8 cellular contexts compared by ENCODE assay signal in genomic region chr6:37818536-37819176, GRCh38. TPM values are rescaled to one million over a fixed set of nuclear protein-coding genes. Genes with fewer than 3 reads are reported as not detected.
A peak's percentile ranks its signal among the peaks of the same experiment; 100 is the strongest.
DNase-seq lines count a peak whose midpoint lies in the region; ATAC-seq and TF ChIP-seq lines count a peak whose summit lies in the region.

No MANE protein-coding gene starts in this region.

- no peaks in the 10 kb centered on the region for H3K9me2 ChIP-seq in MM.1S (replicated peaks; ENCODE audit: insufficient read depth, low read length)

- H4K12ac ChIP-seq in trophoblast cell (ENCODE audit: low read depth, low read length), result peak overlapping the region; percentile 86

- H2BK5ac ChIP-seq in trophoblast cell (ENCODE audit: low read depth, low read length, poor library complexity), result peak overlapping the region; percentile 99

- H3F3A ChIP-seq in MM.1S (ENCODE audit: insufficient read depth, low read length), result no peaks in the 10 kb centered on the region

- H4K8ac ChIP-seq in trophoblast cell (ENCODE audit: low read depth, low read length), result peak overlapping the region; percentile 96

- H2AFZ ChIP-seq in MM.1S (ENCODE audit: low read length), result peak overlapping the region; percentile 94
- H2AFZ ChIP-seq in trophoblast cell (ENCODE audit: insufficient read depth, low read length, poor library complexity), result peak overlapping the region; percentile 96

- H3K4ac ChIP-seq in trophoblast cell (ENCODE audit: low read depth, low read length), result peak overlapping the region; percentile 94

- in situ Hi-C loops in HAP-1 (cut with MboI; ENCODE audit: low sequenced_read_pairs), result no loop called here

- ATAC-seq in upper lobe of left lung (ENCODE audit: low FRiP score in 2 of 2), result peak; percentile 94 to 98

- H2AK5ac ChIP-seq in trophoblast cell (ENCODE audit: low read length), result peak overlapping the region; percentile 90

- H3K4me1 ChIP-seq in HAP-1, result peaks cover 43% of the 10 kb centered on the region
- H3K4me1 ChIP-seq in MM.1S (ENCODE audit: low read length), result peaks cover 11% of the 10 kb centered on the region
- H3K4me1 ChIP-seq in SJCRH30, result no peaks in the 10 kb centered on the region; the same call in none of the 2 replicates
- H3K4me1 ChIP-seq in trophoblast cell (ENCODE audit: control insufficient read depth in 1 of 2, insufficient read depth in 2 of 2, low read length in 2 of 2), result peaks cover 7 to 11% of the 10 kb centered on the region in 2 experiments
- H3K4me1 ChIP-seq in upper lobe of left lung, result peaks cover 36 to 42% (median 37%) of the 10 kb centered on the region in 4 donors

- H3K27ac ChIP-seq in MM.1S (ENCODE audit: low read length), result peak overlapping the region; percentile 83
- peak overlapping the region; percentile 97 for H3K27ac ChIP-seq in SJCRH30
- H3K27ac ChIP-seq in trophoblast cell (ENCODE audit: low read depth, low read length), result peak overlapping the region; percentile 97
- H3K27ac ChIP-seq in upper lobe of left lung, result peak overlapping the region; percentile 96 to 99 (median 98)

- H2BK120ac ChIP-seq in trophoblast cell (ENCODE audit: insufficient read depth, low read length, poor library complexity), result peak overlapping the region; percentile 98

- H3K4me3 ChIP-seq in HAP-1 (peak overlapping the region; percentile 94), MM.1S (ENCODE audit: low read length) (peak overlapping the region; percentile 95), SJCRH30 (peak overlapping the region; percentile 100), trophoblast cell (ENCODE audit: low read depth, low read length) (peak overlapping the region; percentile 91), upper lobe of left lung (peak overlapping the region; percentile 74 to 97 (median 88))

- H3K4me2 ChIP-seq in MM.1S (ENCODE audit: low read depth, low read length) (peak overlapping the region; percentile 94), trophoblast cell (ENCODE audit: low read length) (peak overlapping the region; percentile 68)

- no peaks in the 10 kb centered on the region for H3K36me3 ChIP-seq in HAP-1 (replicated peaks)
- H3K36me3 ChIP-seq in MM.1S (replicated peaks; ENCODE audit: insufficient read depth, low read length), result no peaks in the 10 kb centered on the region
- no peaks in the 10 kb centered on the region for H3K36me3 ChIP-seq in SJCRH30
- no peaks in the 10 kb centered on the region for H3K36me3 ChIP-seq in trophoblast cell (ENCODE audit: control insufficient read depth in 1 of 2, insufficient read depth in 2 of 2, low read length in 2 of 2)
- H3K36me3 ChIP-seq in upper lobe of left lung, result no peaks in the 10 kb centered on the region

- H4K20me1 ChIP-seq in MM.1S (ENCODE audit: insufficient read depth, low read length), result no peaks in the 10 kb centered on the region

- H3K79me2 ChIP-seq in MM.1S (ENCODE audit: low read length), result peaks cover 42% of the 10 kb centered on the region
- peaks cover 32% of the 10 kb centered on the region for H3K79me2 ChIP-seq in trophoblast cell (ENCODE audit: control insufficient read depth, insufficient read depth, low read length, poor library complexity)

- no peak overlapping the region for H3K23ac ChIP-seq in trophoblast cell (ENCODE audit: low read length)

- DNase-seq in GM04504 (ENCODE audit: low read depth) (peak; percentile 88), HAP-1 (ENCODE audit: low spot score in 2 of 2) (peak; percentile 94 to 96), MM.1S (peak; percentile 95), SJCRH30 (peak; percentile 97), cardiac septum (ENCODE audit: low spot score) (peak; percentile 99), trophoblast cell (peak; percentile 97), upper lobe of left lung (peak in 1 of 2 donors; percentile 97)
- DNase-seq in activated naive CD8-positive, alpha-beta T cell treated with anti-CD3 and anti-CD28 coated beads, Interleukin-2, amount 50 U/mL, for 16 hours (ENCODE audit: low read depth, low spot score), result peak; percentile 81

- TF ChIP-seq EP300 in upper lobe of left lung (IDR thresholded peaks at IDR 0.05), result peak in 1 of 4 donors; percentile 9

- H2BK12ac ChIP-seq in trophoblast cell (ENCODE audit: low read length), result peak overlapping the region; percentile 73

- intact Hi-C loops in cardiac septum (cut with DNase I), result no loop called here

- peak overlapping the region; percentile 100 for H3K14ac ChIP-seq in trophoblast cell (ENCODE audit: low read length)

- peak overlapping the region; percentile 98 for H4K91ac ChIP-seq in trophoblast cell (ENCODE audit: low read depth, low read length)

- peak overlapping the region; percentile 91 for H3K9ac ChIP-seq in MM.1S (ENCODE audit: low read length)
- H3K9ac ChIP-seq in trophoblast cell (ENCODE audit: low read length), result peak overlapping the region; percentile 85

- H3K9me3 ChIP-seq in HAP-1, result no peaks in the 10 kb centered on the region
- no peaks in the 10 kb centered on the region for H3K9me3 ChIP-seq in MM.1S (replicated peaks; ENCODE audit: insufficient read depth, low read length)
- H3K9me3 ChIP-seq in SJCRH30 (replicated peaks), result no peaks in the 10 kb centered on the region
- H3K9me3 ChIP-seq in trophoblast cell (ENCODE audit: insufficient read depth, low read depth, low read length), result no peaks in the 10 kb centered on the region
- H3K9me3 ChIP-seq in upper lobe of left lung, result no peaks in the 10 kb centered on the region

- H3K27me3 ChIP-seq in HAP-1 (ENCODE audit: low read depth) (no peaks in the 10 kb centered on the region), MM.1S (replicated peaks; ENCODE audit: insufficient read depth, low read length) (no peaks in the 10 kb centered on the region), SJCRH30 (no peaks in the 10 kb centered on the region), trophoblast cell (ENCODE audit: insufficient read depth, low read length) (no peaks in the 10 kb centered on the region), upper lobe of left lung (no peaks in the 10 kb centered on the region)

- peaks cover 17% of the 10 kb centered on the region for H3K79me1 ChIP-seq in trophoblast cell (ENCODE audit: low read length)

- no CpG with 5 or more reads among the region's 27 CpGs for WGBS in trophoblast cell (ENCODE audit: extremely low coverage, insufficient coverage, insufficient read length)
- 0 to 1% methylated on average over 19 to 27 of the region's 27 CpGs for WGBS in upper lobe of left lung, 2 donors

- H3K18ac ChIP-seq in trophoblast cell (ENCODE audit: low read length), result peak overlapping the region; percentile 93

- TF ChIP-seq POLR2A in upper lobe of left lung (IDR thresholded peaks at IDR 0.05), result peak; percentile 52 to 94 (median 90)

- TF ChIP-seq CTCF in MM.1S (IDR thresholded peaks at IDR 0.05; ENCODE audit: low read length), result no peak
- no peak for TF ChIP-seq CTCF in upper lobe of left lung (IDR thresholded peaks at IDR 0.05)

RNA-seq across cellular contexts. Expression of gene ZFAND3, which starts 0.9 kb away (rescaled TPM):
- total RNA-seq in SJCRH30 (2014; rRNA removed; shearing (Covaris generic)), result 26.2 and 28.7 TPM in 2 replicates
- total RNA-seq in cardiac septum (92.6 TPM), upper lobe of left lung (10 to 100 TPM; 26.2 to 66.4 (median 55.5) TPM)
- polyA plus RNA-seq in trophoblast cell (2013), result 79.8 and 81.0 TPM in 2 replicates
